17 cellular contexts compared by ENCODE assay signal in genomic region chr2:41580806-41581205, GRCh38.
"Had no signal": no experiment of that assay in that cellular context is flagged by ENCODE, and none has a peak within 500 bp of the region (broad histone marks: within the 10 kb centered on the region; RNA-seq: fewer than 3 reads in every experiment).

No MANE protein-coding gene starts in this region.

- DNase-seq: KBM-7, MG63, NCI-H1092 treated with DMSO at 0.1 percent for 48 hours, NCI-H1436, NCI-H187, NCI-H2029, NCI-H2081 treated with DMSO at 0.1 percent for 48 hours, NCI-H2171, NCI-H226, NCI-H446, NCI-H510A, NCI-H524 treated with DMSO at 0.1 percent for 48 hours, NCI-H69, NCI-H774, RPMI8226, SHP77, SK-N-SH had no signal

- H3K9ac ChIP-seq: SK-N-SH had no signal

- H3K27me3 ChIP-seq: MG63 had no signal

- H3K9me3 ChIP-seq: SK-N-SH had no signal

- H3K9me2 ChIP-seq: SK-N-SH had no signal

- H3K4me3 ChIP-seq: MG63 had no signal

- H3K4me2 ChIP-seq: SK-N-SH had no signal

- H3K36me3 ChIP-seq: MG63 had no signal
